15 cellular contexts compared by ENCODE assay signal in genomic region chr14:91755560-91755959, GRCh38. TPM values are rescaled to one million over a fixed set of nuclear protein-coding genes. Genes with fewer than 3 reads are reported as not detected.
DNase-seq lines count a peak whose midpoint lies in the region; ATAC-seq and TF ChIP-seq lines count a peak whose summit lies in the region.
"Had no signal": no experiment of that assay in that cellular context is flagged by ENCODE, and none has a peak within 500 bp of the region (broad histone marks: within the 10 kb centered on the region; RNA-seq: fewer than 3 reads in every experiment).

No MANE protein-coding gene starts in this region.

- no peak for ATAC-seq in WTC11

- intact Hi-C loops in prostate gland (cut with DNase I): no loop called here

- no peak overlapping the region for H3K27ac ChIP-seq in prostate gland

- H3K4me1 Mint-ChIP-seq in WTC11: peaks cover 16% of the 10 kb centered on the region
- H3K4me1 Mint-ChIP-seq: activated B cell treated with CpG ODN at 0.5 μM for 24 hours had no signal

- no peaks in the 10 kb centered on the region for H3K9me3 ChIP-seq in prostate gland
- H3K9me3 ChIP-seq: MG63 had no signal

- H3K36me3 Mint-ChIP-seq in WTC11: peaks cover 3% of the 10 kb centered on the region

- H3K36me3 ChIP-seq in prostate gland: no peaks in the 10 kb centered on the region
- H3K36me3 ChIP-seq: MG63 had no signal

- peak; percentile 83 for DNase-seq in HCEC 1CT
- DNase-seq in WTC11 (ENCODE audit: low spot score): no peak
- DNase-seq in fibroblast of the aortic adventitia (ENCODE audit: low read depth): peak; percentile 67
- DNase-seq in prostate gland (ENCODE audit: low spot score): peak; percentile 44
- DNase-seq in islet precursor cell: no peak
- DNase-seq in T-helper 2 cell: no peak
- DNase-seq in NAMALWA (ENCODE audit: low spot score): no peak
- no peak for DNase-seq in stimulated activated CD4-positive, alpha-beta T cell treated with anti-CD3 and anti-CD28 coated beads, Interleukin-2, amount 100 ng/mL, for 48 hours
- DNase-seq: activated B cell treated with CpG ODN at 0.5 μM for 24 hours; central memory CD4-positive, alpha-beta T cell; MG63; midbrain; NCI-H446 treated with DMSO at 0.1 percent for 48 hours; SHP77; stimulated activated CD8-positive, alpha-beta memory T cell treated with anti-CD3 and anti-CD28 coated beads, Interleukin-4, amount 100 ng/mL, for 48 hours had no signal

- no peaks in the 10 kb centered on the region for H3K27me3 ChIP-seq in prostate gland (replicated peaks; ENCODE audit: insufficient read depth)
- H3K27me3 ChIP-seq: MG63 had no signal

- no peak overlapping the region for H3K4me3 Mint-ChIP-seq in WTC11
- H3K4me3 Mint-ChIP-seq: activated B cell treated with CpG ODN at 0.5 μM for 24 hours had no signal

- TF ChIP-seq CTCF in WTC11 (IDR thresholded peaks at IDR 0.05) (no peak), fibroblast of the aortic adventitia (IDR thresholded peaks at IDR 0.05; ENCODE audit: insufficient read depth, low read length) (no peak), prostate gland (IDR thresholded peaks at IDR 0.05) (no peak)

- no peak for TF ChIP-seq POLR2A in prostate gland (IDR thresholded peaks at IDR 0.05)

- 17% methylated on average over 3 of the region's 3 CpGs for WGBS in prostate gland

- H3K27ac Mint-ChIP-seq in WTC11: no peak overlapping the region
- H3K27ac Mint-ChIP-seq: activated B cell treated with CpG ODN at 0.5 μM for 24 hours had no signal

- H3K4me3 ChIP-seq in fibroblast of the aortic adventitia (ENCODE audit: low read depth, low read length) (no peak overlapping the region), prostate gland (no peak overlapping the region)
- H3K4me3 ChIP-seq: MG63 had no signal

- POLR2A ChIA-PET in WTC11 (lab: Charles Lee): no interaction called here

- H3K27me3 Mint-ChIP-seq in WTC11 (ENCODE audit: low read depth): no peaks in the 10 kb centered on the region

- H3K9me3 Mint-ChIP-seq in WTC11: peaks cover 6% of the 10 kb centered on the region

- CTCF ChIA-PET in WTC11 (lab: Charles Lee): no interaction called here

- H3K4me1 ChIP-seq in prostate gland (replicated peaks): no peaks in the 10 kb centered on the region

TF ChIP-seq in WTC11, 78 proteins besides CTCF, POLR2A, EP300 and RAD21:
- TF ChIP-seq GABPB1 (CRISPR knock-in tag; IDR thresholded peaks at IDR 0.05) (peak; percentile 68; the same call in 1 of the 2 replicates), TP53 (CRISPR knock-in tag; IDR thresholded peaks at IDR 0.05) (no peak)

RNA-seq across cellular contexts. Expression of gene CATSPERB, which starts 23.7 kb away (rescaled TPM):
- total RNA-seq in WTC11 (2021) (0.11 TPM in 2 of 3 replicates, not detected in the other), fibroblast of the aortic adventitia (ENCODE audit: low replicate concordance) (0.81 TPM in 1 of 2 replicates, not detected in the other), prostate gland (1 to 10 TPM; 1.2 to 2.3 TPM)
- total RNA-seq: activated B cell treated with CpG ODN at 0.5 μM for 24 hours had no signal

Comparison
In these comparisons a context has a peak if more than half of its experiments do, and no peak if none do; other contexts are left out.
1. DNase-seq: peak in HCEC 1CT (single experiment), fibroblast of the aortic adventitia (single experiment) and prostate gland (single experiment); none in WTC11 (single experiment), islet precursor cell (single experiment), T-helper 2 cell (0 of 5), NAMALWA (single experiment) and stimulated activated CD4-positive, alpha-beta T cell treated with anti-CD3 and anti-CD28 coated beads, Interleukin-2, amount 100 ng/mL, for 48 hours (0 of 2).